ENCODE assay signal across 19 cellular contexts in genomic region chr9:133571491-133571890, GRCh38. TPM values are rescaled to one million over a fixed set of nuclear protein-coding genes. Genes with fewer than 3 reads are reported as not detected.
DNase-seq lines count a peak whose midpoint lies in the region; ATAC-seq and TF ChIP-seq lines count a peak whose summit lies in the region.
"Had no signal": no experiment of that assay in that cellular context is flagged by ENCODE, and none has a peak within 500 bp of the region (broad histone marks: within the 10 kb centered on the region; RNA-seq: fewer than 3 reads in every experiment).

No MANE protein-coding gene starts in this region.

- peak; percentile 27 for ATAC-seq in activated CD8-positive, alpha-beta T cell treated with anti-CD3 and anti-CD28 coated beads for 36 hours
- no peak for ATAC-seq in activated CD8-positive, alpha-beta T cell treated with anti-CD3 and anti-CD28 coated beads, Interleukin-2, amount 10 ng/mL, durations not matched to agents 7 days and 5 days
- ATAC-seq in GM21360 (IDR thresholded peaks at IDR 0.05; ENCODE audit: unreplicated experiment): no peak
- ATAC-seq: HCT116 had no signal

- TF ChIP-seq CTCF in activated CD8-positive, alpha-beta T cell treated with anti-CD3 and anti-CD28 coated beads for 36 hours (IDR thresholded peaks at IDR 0.05): no peak
- TF ChIP-seq CTCF in Loucy (conservative IDR thresholded peaks at IDR 0.05; ENCODE audit: low read length) (no peak), WERI-Rb-1 (IDR thresholded peaks at IDR 0.05; ENCODE audit: low read depth, low read length) (no peak), OCI-LY7 (conservative IDR thresholded peaks at IDR 0.05; ENCODE audit: low read length) (no peak)

- H3K4me1 Mint-ChIP-seq in activated CD8-positive, alpha-beta T cell treated with anti-CD3 and anti-CD28 coated beads for 36 hours (ENCODE audit: low read depth): no peaks in the 10 kb centered on the region
- H3K4me1 Mint-ChIP-seq in activated CD8-positive, alpha-beta T cell treated with anti-CD3 and anti-CD28 coated beads, Interleukin-2, amount 10 ng/mL, durations not matched to agents 7 days and 5 days (ENCODE audit: low read depth): no peaks in the 10 kb centered on the region
- H3K4me1 Mint-ChIP-seq: B cell had no signal

- peak overlapping the region; percentile 88 for H3K27ac ChIP-seq in WERI-Rb-1
- no peak overlapping the region for H3K27ac ChIP-seq in OCI-LY7 (ENCODE audit: low read depth, low read length, poor library complexity, severe bottlenecking)
- H3K27ac ChIP-seq: C4-2B, HL-60 had no signal

- no peaks in the 10 kb centered on the region for H3K9me2 ChIP-seq in Loucy (replicated peaks; ENCODE audit: low read depth, low read length)
- no peaks in the 10 kb centered on the region for H3K9me2 ChIP-seq in OCI-LY7 (ENCODE audit: insufficient read depth, low read length)

- H3K36me3 Mint-ChIP-seq in activated CD8-positive, alpha-beta T cell treated with anti-CD3 and anti-CD28 coated beads for 36 hours (ENCODE audit: low read depth): no peaks in the 10 kb centered on the region
- no peaks in the 10 kb centered on the region for H3K36me3 Mint-ChIP-seq in activated CD8-positive, alpha-beta T cell treated with anti-CD3 and anti-CD28 coated beads, Interleukin-2, amount 10 ng/mL, durations not matched to agents 7 days and 5 days (ENCODE audit: low read depth)

- H2AFZ ChIP-seq in Loucy (ENCODE audit: low read length): no peak overlapping the region
- H2AFZ ChIP-seq in OCI-LY7 (ENCODE audit: low read length): no peak overlapping the region

- peaks cover 4% of the 10 kb centered on the region for H3K27me3 Mint-ChIP-seq in activated CD8-positive, alpha-beta T cell treated with anti-CD3 and anti-CD28 coated beads for 36 hours
- peaks cover 3% of the 10 kb centered on the region for H3K27me3 Mint-ChIP-seq in activated CD8-positive, alpha-beta T cell treated with anti-CD3 and anti-CD28 coated beads, Interleukin-2, amount 10 ng/mL, durations not matched to agents 7 days and 5 days (ENCODE audit: low read depth)

- H4K20me1 ChIP-seq in Loucy (ENCODE audit: insufficient read depth, low read length, poor library complexity, severe bottlenecking): no peaks in the 10 kb centered on the region
- no peaks in the 10 kb centered on the region for H4K20me1 ChIP-seq in OCI-LY7 (ENCODE audit: insufficient read depth, low read length)

- no TSS peak for BruUV-seq in OCI-LY7 (replicated peaks; lab: Mats Ljungman, UMichigan)

- H3K4me1 ChIP-seq in Loucy (ENCODE audit: insufficient read depth, low read length, poor library complexity, severe bottlenecking) (peaks cover 10% of the 10 kb centered on the region), OCI-LY7 (ENCODE audit: insufficient read depth, low read length, poor library complexity, severe bottlenecking) (peaks cover 3% of the 10 kb centered on the region)
- H3K4me1 ChIP-seq: Caco-2 had no signal

- no peaks in the 10 kb centered on the region for H3K9me3 ChIP-seq in Loucy (ENCODE audit: insufficient read depth, low read depth, low read length)
- H3K9me3 ChIP-seq in WERI-Rb-1 (ENCODE audit: severe bottlenecking): no peaks in the 10 kb centered on the region
- no peaks in the 10 kb centered on the region for H3K9me3 ChIP-seq in OCI-LY7 (ENCODE audit: low read length)
- H3K9me3 ChIP-seq: Caco-2 had no signal

- no peak overlapping the region for H3K27ac Mint-ChIP-seq in activated CD8-positive, alpha-beta T cell treated with anti-CD3 and anti-CD28 coated beads for 36 hours
- no peak overlapping the region for H3K27ac Mint-ChIP-seq in activated CD8-positive, alpha-beta T cell treated with anti-CD3 and anti-CD28 coated beads, Interleukin-2, amount 10 ng/mL, durations not matched to agents 7 days and 5 days
- H3K27ac Mint-ChIP-seq: B cell; CD4-positive, alpha-beta T cell; HFFc6 had no signal

- H3K9ac ChIP-seq in Loucy (ENCODE audit: low read depth, low read length, poor library complexity, severe bottlenecking): peak overlapping the region; percentile 57

- CTCF ChIA-PET in activated CD8-positive, alpha-beta T cell treated with anti-CD3 and anti-CD28 coated beads for 36 hours (lab: Charles Lee): no interaction called here
- CTCF ChIA-PET in activated CD8-positive, alpha-beta T cell treated with anti-CD3 and anti-CD28 coated beads, Interleukin-2, amount 10 ng/mL, durations not matched to agents 7 days and 5 days (lab: Charles Lee): no interaction called here
- CTCF ChIA-PET in OCI-LY7 (lab: Charles Lee; ENCODE audit: unreplicated experiment): no interaction called here

- H3K9me3 Mint-ChIP-seq in activated CD8-positive, alpha-beta T cell treated with anti-CD3 and anti-CD28 coated beads for 36 hours: no peaks in the 10 kb centered on the region
- H3K9me3 Mint-ChIP-seq in activated CD8-positive, alpha-beta T cell treated with anti-CD3 and anti-CD28 coated beads, Interleukin-2, amount 10 ng/mL, durations not matched to agents 7 days and 5 days (ENCODE audit: insufficient read depth): no peaks in the 10 kb centered on the region
- H3K9me3 Mint-ChIP-seq: CD4-positive, alpha-beta T cell; HFFc6 had no signal

- H3K27me3 ChIP-seq in Loucy (ENCODE audit: insufficient read depth, low read length, poor library complexity, severe bottlenecking) (no peaks in the 10 kb centered on the region), WERI-Rb-1 (ENCODE audit: insufficient read depth, low read depth, severe bottlenecking) (no peaks in the 10 kb centered on the region)

- no peaks in the 10 kb centered on the region for H3K36me3 ChIP-seq in Loucy (ENCODE audit: insufficient read depth, low read length)
- no peaks in the 10 kb centered on the region for H3K36me3 ChIP-seq in WERI-Rb-1
- H3K36me3 ChIP-seq in OCI-LY7 (ENCODE audit: insufficient read depth, low read length): no peaks in the 10 kb centered on the region

- intact Hi-C loops in activated CD8-positive, alpha-beta T cell treated with anti-CD3 and anti-CD28 coated beads for 36 hours (cut with micrococcal nuclease): no loop called here
- intact Hi-C loops in OCI-LY7 (cut with micrococcal nuclease; ENCODE audit: unreplicated experiment): no loop called here

- no peaks in the 10 kb centered on the region for H3F3A ChIP-seq in Loucy (ENCODE audit: low read depth)

- no peak for DNase-seq in activated CD8-positive, alpha-beta T cell treated with anti-CD3 and anti-CD28 coated beads for 36 hours
- DNase-seq in activated CD8-positive, alpha-beta T cell treated with anti-CD3 and anti-CD28 coated beads, Interleukin-2, amount 10 ng/mL, durations not matched to agents 7 days and 5 days: no peak
- DNase-seq in WERI-Rb-1 (no peak), OCI-LY7 (ENCODE audit: low spot score) (no peak)
- DNase-seq: Caco-2; CD4-positive, alpha-beta T cell; DMS79 treated with DMSO at 0.1 percent for 48 hours; GF-D8; GOT3; H7; HFFc6 had no signal

- H3K4me2 ChIP-seq in Loucy (ENCODE audit: low read depth, low read length, poor library complexity, severe bottlenecking) (peak overlapping the region; percentile 20), OCI-LY7 (ENCODE audit: low read length) (no peak overlapping the region)

- H3K4me3 ChIP-seq in Loucy (ENCODE audit: low read length, poor library complexity, severe bottlenecking): no peak overlapping the region
- no peak overlapping the region for H3K4me3 ChIP-seq in WERI-Rb-1 (ENCODE audit: low read depth, low read length)
- no peak overlapping the region for H3K4me3 ChIP-seq in OCI-LY7 (ENCODE audit: low read depth, low read length, poor library complexity, severe bottlenecking)

- no peak overlapping the region for H3K4me3 Mint-ChIP-seq in activated CD8-positive, alpha-beta T cell treated with anti-CD3 and anti-CD28 coated beads for 36 hours
- no peak overlapping the region for H3K4me3 Mint-ChIP-seq in activated CD8-positive, alpha-beta T cell treated with anti-CD3 and anti-CD28 coated beads, Interleukin-2, amount 10 ng/mL, durations not matched to agents 7 days and 5 days
- H3K4me3 Mint-ChIP-seq: B cell; CD4-positive, alpha-beta T cell; HFFc6 had no signal

- POLR2A ChIA-PET in activated CD8-positive, alpha-beta T cell treated with anti-CD3 and anti-CD28 coated beads for 36 hours (lab: Charles Lee): no interaction called here
- POLR2A ChIA-PET in activated CD8-positive, alpha-beta T cell treated with anti-CD3 and anti-CD28 coated beads, Interleukin-2, amount 10 ng/mL, durations not matched to agents 7 days and 5 days (lab: Charles Lee): no interaction called here
- POLR2A ChIA-PET in OCI-LY7 (lab: Charles Lee): no interaction called here

- no peaks in the 10 kb centered on the region for H3K79me2 ChIP-seq in Loucy (ENCODE audit: insufficient read depth, low read length)
- H3K79me2 ChIP-seq in OCI-LY7 (ENCODE audit: insufficient read depth, low read depth, low read length): no peaks in the 10 kb centered on the region

RNA-seq across cellular contexts. Expression of gene ADAMTSL2, which starts 37.0 kb away (rescaled TPM):
- total RNA-seq in activated CD8-positive, alpha-beta T cell treated with anti-CD3 and anti-CD28 coated beads for 36 hours: under 1 TPM; 0.11 to 0.25 TPM
- not detected for total RNA-seq in activated CD8-positive, alpha-beta T cell treated with anti-CD3 and anti-CD28 coated beads, Interleukin-2, amount 10 ng/mL, durations not matched to agents 7 days and 5 days
- 0.88 and 1.0 TPM in 2 replicates for total RNA-seq in OCI-LY7 (2014; rRNA removed; shearing (Covaris generic))
- not detected in 2 replicates for total RNA-seq in OCI-LY7 (2022)
- total RNA-seq: B cell, HT1080 had no signal

RNA-seq across cellular contexts. Expression of gene FAM163B, which starts 37.7 kb away (rescaled TPM):
- total RNA-seq in activated CD8-positive, alpha-beta T cell treated with anti-CD3 and anti-CD28 coated beads for 36 hours: not detected
- not detected for total RNA-seq in activated CD8-positive, alpha-beta T cell treated with anti-CD3 and anti-CD28 coated beads, Interleukin-2, amount 10 ng/mL, durations not matched to agents 7 days and 5 days
- total RNA-seq in OCI-LY7 (2014; rRNA removed; shearing (Covaris generic)): 7.8 and 8.9 TPM in 2 replicates
- 2.6 and 3.6 TPM in 2 replicates for total RNA-seq in OCI-LY7 (2022)
- total RNA-seq: A172; B cell; Caco-2; CD4-positive, alpha-beta T cell; HFFc6; HT1080 had no signal

RNA-seq across cellular contexts. Expression of gene MYMK, which starts 46.7 kb away (rescaled TPM):
- not detected for total RNA-seq in activated CD8-positive, alpha-beta T cell treated with anti-CD3 and anti-CD28 coated beads for 36 hours
- not detected for total RNA-seq in activated CD8-positive, alpha-beta T cell treated with anti-CD3 and anti-CD28 coated beads, Interleukin-2, amount 10 ng/mL, durations not matched to agents 7 days and 5 days
- total RNA-seq in OCI-LY7 (2014; rRNA removed; shearing (Covaris generic)): not detected in 2 replicates
- total RNA-seq in OCI-LY7 (2022): not detected in 2 replicates
- total RNA-seq: A172; B cell; Caco-2; CD4-positive, alpha-beta T cell; H7; HFFc6; HT1080 had no signal
